In genomic region chr16:81314603-81315270, GRCh38 we compare ENCODE assay signal across 8 cellular contexts. TPM values are rescaled to one million over a fixed set of nuclear protein-coding genes. Genes with fewer than 3 reads are reported as not detected.
DNase-seq lines count a peak whose midpoint lies in the region; ATAC-seq, FAIRE-seq and TF ChIP-seq lines count a peak whose summit lies in the region.

GAN (plus strand) TSS chr16:81314962; CDS start chr16:81315114, 152 bp downstream.

- no peak for TF ChIP-seq CTCF in RWPE1 (conservative IDR thresholded peaks at IDR 0.05; ENCODE audit: low read depth)
- no peak for TF ChIP-seq CTCF in fibroblast of mammary gland (conservative IDR thresholded peaks at IDR 0.05; ENCODE audit: control insufficient read depth, insufficient read depth, low read depth, low read length)

- no peaks in the 10 kb centered on the region for H3K9me3 Mint-ChIP-seq in naive thymus-derived CD8-positive, alpha-beta T cell
- H3K9me3 Mint-ChIP-seq in stimulated activated naive B cell treated with anti-CD40 and anti-IgM and Interleukin-4, amounts not matched to agents 10 μg/mL and 1 μg/mL and 100 μg/mL, for 72 hours = no peaks in the 10 kb centered on the region

- peak; percentile 95 to 97 for ATAC-seq in naive thymus-derived CD8-positive, alpha-beta T cell
- peak; percentile 95 to 96 for ATAC-seq in stimulated activated naive B cell treated with anti-CD40 and anti-IgM and Interleukin-4, amounts not matched to agents 10 μg/mL and 1 μg/mL and 100 μg/mL, for 72 hours (replicated peaks)

- CTCF ChIA-PET in RWPE1 (lab: Yijun Ruan, JAX) = interaction anchor here (0.5 to 0.6 kb wide), 2 partner anchors 134 to 223 kb away, joined by 3 read pairs; no protein-coding TSS in a partner anchor

- H3K27ac ChIP-seq in RWPE1 = peak within 1 kb of the TSS; percentile 81

- peaks cover 0 to 8% (median 0%) of the 10 kb centered on the region in 3 donors for H3K36me3 Mint-ChIP-seq in naive thymus-derived CD8-positive, alpha-beta T cell
- H3K36me3 Mint-ChIP-seq in stimulated activated naive B cell treated with anti-CD40 and anti-IgM and Interleukin-4, amounts not matched to agents 10 μg/mL and 1 μg/mL and 100 μg/mL, for 72 hours = peaks cover 3 to 4% of the 10 kb centered on the region in 2 donors

- peak within 1 kb of the TSS; percentile 94 for H3K4me3 ChIP-seq in fibroblast of mammary gland (ENCODE audit: control insufficient read depth, low read depth, low read length)

- peak; percentile 73 for FAIRE-seq in H54 (lab: Jason Lieb, UNC)

- peak; percentile 99 for DNase-seq in ELF-1 (ENCODE audit: low read depth, low spot score)
- peak; percentile 95 for DNase-seq in H54 (ENCODE audit: insufficient read length, low spot score)
- peak; percentile 96 for DNase-seq in LoVo (ENCODE audit: low spot score)
- DNase-seq in RWPE1 (ENCODE audit: low spot score) = peak; percentile 97
- peak; percentile 89 for DNase-seq in activated T-helper 9 cell treated with anti-CD3 and anti-CD28 coated beads, Interleukin-2, amount 50 U/mL, for 16 hours (ENCODE audit: low read depth)
- DNase-seq in fibroblast of mammary gland (ENCODE audit: low read depth) = peak; percentile 93
- peak; percentile 85 to 96 (median 92) for DNase-seq in naive thymus-derived CD8-positive, alpha-beta T cell
- DNase-seq in stimulated activated naive B cell treated with anti-CD40 and anti-IgM and Interleukin-4, amounts not matched to agents 10 μg/mL and 1 μg/mL and 100 μg/mL, for 72 hours = peak; percentile 92

- H3K4me3 Mint-ChIP-seq in naive thymus-derived CD8-positive, alpha-beta T cell = peak within 1 kb of the TSS; percentile 90 to 100 (median 97)
- H3K4me3 Mint-ChIP-seq in stimulated activated naive B cell treated with anti-CD40 and anti-IgM and Interleukin-4, amounts not matched to agents 10 μg/mL and 1 μg/mL and 100 μg/mL, for 72 hours = peak within 1 kb of the TSS; percentile 93 to 95

- no peaks in the 10 kb centered on the region for H3K27me3 Mint-ChIP-seq in naive thymus-derived CD8-positive, alpha-beta T cell
- H3K27me3 Mint-ChIP-seq in stimulated activated naive B cell treated with anti-CD40 and anti-IgM and Interleukin-4, amounts not matched to agents 10 μg/mL and 1 μg/mL and 100 μg/mL, for 72 hours = no peaks in the 10 kb centered on the region

- peaks cover 22 to 62% (median 57%) of the 10 kb centered on the region in 4 donors for H3K4me1 Mint-ChIP-seq in naive thymus-derived CD8-positive, alpha-beta T cell
- H3K4me1 Mint-ChIP-seq in stimulated activated naive B cell treated with anti-CD40 and anti-IgM and Interleukin-4, amounts not matched to agents 10 μg/mL and 1 μg/mL and 100 μg/mL, for 72 hours = peaks cover 25 to 45% of the 10 kb centered on the region in 2 donors

- POLR2A ChIA-PET in RWPE1 (lab: Yijun Ruan, JAX; ENCODE audit: low non-redundant PET) = interaction anchor here (0.7 to 0.9 kb wide), 2 partner anchors 10 to 97 kb away, joined by 3 to 4 read pairs; no protein-coding TSS in a partner anchor
- POLR2A ChIA-PET in naive thymus-derived CD8-positive, alpha-beta T cell (lab: Charles Lee) = interaction anchor here (0.8 to 1.4 kb wide), 6 partner anchors 10 to 855 kb away, joined by 3 to 8 read pairs (median 3); partner anchors contain the start of genes ATMIN, C16orf46, CENPN and CMC2

- peak within 1 kb of the TSS; percentile 90 to 98 (median 96) for H3K27ac Mint-ChIP-seq in naive thymus-derived CD8-positive, alpha-beta T cell
- H3K27ac Mint-ChIP-seq in stimulated activated naive B cell treated with anti-CD40 and anti-IgM and Interleukin-4, amounts not matched to agents 10 μg/mL and 1 μg/mL and 100 μg/mL, for 72 hours = peak within 1 kb of the TSS; percentile 91

- peak; percentile 75 for TF ChIP-seq POLR2A in H54 (IDR thresholded peaks at IDR 0.05; ENCODE audit: low read depth, low read length)

RNA-seq across cellular contexts. Expression of gene GAN, which starts in this region (rescaled TPM):
- total RNA-seq in naive thymus-derived CD8-positive, alpha-beta T cell = 10 to 100 TPM; 11.3 to 12.0 TPM
- polyA plus RNA-seq in naive thymus-derived CD8-positive, alpha-beta T cell = 1 to 10 TPM; 2.1 to 2.5 (median 2.2) TPM

Comparison
In these comparisons a context has a peak if more than half of its experiments do, and no peak if none do; other contexts are left out.
1. Peak in every context shown above with its lines: DNase-seq, ATAC-seq, H3K4me3 ChIP-seq and H3K27ac ChIP-seq.